1 cellular context compared by ENCODE assay signal in the genomic region with DNA sequence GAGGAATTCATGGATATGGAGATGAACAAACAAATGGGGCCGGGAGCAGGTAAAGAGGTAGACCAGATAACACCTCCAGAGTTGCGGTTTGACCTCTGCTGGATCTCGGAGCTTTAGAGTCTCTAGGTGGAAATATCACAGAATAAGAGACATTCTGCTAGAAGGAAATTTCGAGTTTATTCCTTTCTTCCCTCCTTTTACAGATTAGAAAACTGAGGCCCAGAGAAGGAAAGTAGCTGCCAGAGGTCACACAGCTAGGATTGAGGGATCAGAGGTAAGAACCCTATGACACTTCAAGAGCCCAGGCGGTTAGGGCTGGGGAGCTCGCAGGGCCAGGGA.
TF ChIP-seq lines count a peak whose summit lies in the region.

No MANE protein-coding gene starts in this region.

TF ChIP-seq in HepG2, 621 proteins besides CTCF, POLR2A, EP300 and RAD21:
- TF ChIP-seq ZNF768 (CRISPR knock-in tag; IDR thresholded peaks at IDR 0.05), result peak; percentile 91; the same call in 1 of the 2 replicates
- TF ChIP-seq, protein P1, sequence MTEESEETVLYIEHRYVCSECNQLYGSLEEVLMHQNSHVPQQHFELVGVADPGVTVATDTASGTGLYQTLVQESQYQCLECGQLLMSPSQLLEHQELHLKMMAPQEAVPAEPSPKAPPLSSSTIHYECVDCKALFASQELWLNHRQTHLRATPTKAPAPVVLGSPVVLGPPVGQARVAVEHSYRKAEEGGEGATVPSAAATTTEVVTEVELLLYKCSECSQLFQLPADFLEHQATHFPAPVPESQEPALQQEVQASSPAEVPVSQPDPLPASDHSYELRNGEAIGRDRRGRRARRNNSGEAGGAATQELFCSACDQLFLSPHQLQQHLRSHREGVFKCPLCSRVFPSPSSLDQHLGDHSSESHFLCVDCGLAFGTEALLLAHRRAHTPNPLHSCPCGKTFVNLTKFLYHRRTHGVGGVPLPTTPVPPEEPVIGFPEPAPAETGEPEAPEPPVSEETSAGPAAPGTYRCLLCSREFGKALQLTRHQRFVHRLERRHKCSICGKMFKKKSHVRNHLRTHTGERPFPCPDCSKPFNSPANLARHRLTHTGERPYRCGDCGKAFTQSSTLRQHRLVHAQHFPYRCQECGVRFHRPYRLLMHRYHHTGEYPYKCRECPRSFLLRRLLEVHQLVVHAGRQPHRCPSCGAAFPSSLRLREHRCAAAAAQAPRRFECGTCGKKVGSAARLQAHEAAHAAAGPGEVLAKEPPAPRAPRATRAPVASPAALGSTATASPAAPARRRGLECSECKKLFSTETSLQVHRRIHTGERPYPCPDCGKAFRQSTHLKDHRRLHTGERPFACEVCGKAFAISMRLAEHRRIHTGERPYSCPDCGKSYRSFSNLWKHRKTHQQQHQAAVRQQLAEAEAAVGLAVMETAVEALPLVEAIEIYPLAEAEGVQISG (CRISPR knock-in tag; IDR thresholded peaks at IDR 0.05), result no peak
